26 cellular contexts compared by ENCODE assay signal in genomic region chr11:72423840-72424239, GRCh38.
"Had no signal": no experiment of that assay in that cellular context is flagged by ENCODE, and none has a peak within 500 bp of the region (broad histone marks: within the 10 kb centered on the region; RNA-seq: fewer than 3 reads in every experiment).

No MANE protein-coding gene starts in this region.

- H3K4me1 ChIP-seq: upper lobe of right lung had no signal

- H3K27me3 Mint-ChIP-seq: activated B cell treated with CpG ODN at 0.5 μM for 24 hours; activated naive CD8-positive, alpha-beta T cell treated with anti-CD3 and anti-CD28 coated beads, Interleukin-2, amount 50 U/mL, for 24 hours; stimulated activated naive B cell treated with anti-CD40 and anti-IgM and Interleukin-4, amounts not matched to agents 10 μg/mL and 1 μg/mL and 100 μg/mL, for 72 hours had no signal

- H3K27ac ChIP-seq: neutrophil, pancreas, spleen, thoracic aorta, upper lobe of right lung had no signal

- H3K9me3 ChIP-seq: neutrophil, pancreas, spleen, thoracic aorta, upper lobe of right lung had no signal

- H3K4me3 Mint-ChIP-seq: activated B cell treated with CpG ODN at 0.5 μM for 24 hours; activated naive CD8-positive, alpha-beta T cell treated with anti-CD3 and anti-CD28 coated beads, Interleukin-2, amount 50 U/mL, for 24 hours; brain; natural killer cell; stimulated activated naive B cell treated with anti-CD40 and anti-IgM and Interleukin-4, amounts not matched to agents 10 μg/mL and 1 μg/mL and 100 μg/mL, for 72 hours had no signal

- H3K4me3 ChIP-seq: pancreas, spleen, thoracic aorta, upper lobe of right lung had no signal

- H3K27ac Mint-ChIP-seq: activated B cell treated with CpG ODN at 0.5 μM for 24 hours; activated naive CD8-positive, alpha-beta T cell treated with anti-CD3 and anti-CD28 coated beads, Interleukin-2, amount 50 U/mL, for 24 hours; brain; natural killer cell; stimulated activated naive B cell treated with anti-CD40 and anti-IgM and Interleukin-4, amounts not matched to agents 10 μg/mL and 1 μg/mL and 100 μg/mL, for 72 hours had no signal

- H3K9me3 Mint-ChIP-seq: activated B cell treated with CpG ODN at 0.5 μM for 24 hours; activated naive CD8-positive, alpha-beta T cell treated with anti-CD3 and anti-CD28 coated beads, Interleukin-2, amount 50 U/mL, for 24 hours; brain; natural killer cell; stimulated activated naive B cell treated with anti-CD40 and anti-IgM and Interleukin-4, amounts not matched to agents 10 μg/mL and 1 μg/mL and 100 μg/mL, for 72 hours had no signal

- FAIRE-seq: colon, endometrium, islet of Langerhans, pancreas had no signal

- H3K27me3 ChIP-seq: neutrophil, pancreas, spleen, upper lobe of right lung had no signal

- DNase-seq: activated B cell treated with CpG ODN at 0.5 μM for 24 hours; activated CD4-positive, alpha-beta T cell treated with anti-CD3 and anti-CD28 coated beads, Interleukin-2, amount 50 U/mL, for 1 hour; activated gamma-delta T cell; activated naive CD8-positive, alpha-beta T cell treated with anti-CD3 and anti-CD28 coated beads, Interleukin-2, amount 50 U/mL, for 24 hours; activated T-cell treated with anti-CD3 and anti-CD28 coated beads, Interleukin-2, amount 50 U/mL, for 48 hours; anterior cingulate cortex; caudate nucleus; erythroblast; foreskin melanocyte; glutamatergic neuron; hippocampal formation; left cardiac atrium; mesendoderm; natural killer cell; pancreas; spleen; stimulated activated naive B cell treated with anti-CD40 and anti-IgM and Interleukin-4, amounts not matched to agents 10 μg/mL and 1 μg/mL and 100 μg/mL, for 72 hours; T-helper 9 cell; upper lobe of right lung had no signal

- ATAC-seq: activated naive CD8-positive, alpha-beta T cell treated with anti-CD3 and anti-CD28 coated beads, Interleukin-2, amount 50 U/mL, for 24 hours; left cardiac atrium; natural killer cell; pancreas; sciatic nerve; stimulated activated naive B cell treated with anti-CD40 and anti-IgM and Interleukin-4, amounts not matched to agents 10 μg/mL and 1 μg/mL and 100 μg/mL, for 72 hours; upper lobe of right lung had no signal
